11 cellular contexts compared by ENCODE assay signal in the genomic region with DNA sequence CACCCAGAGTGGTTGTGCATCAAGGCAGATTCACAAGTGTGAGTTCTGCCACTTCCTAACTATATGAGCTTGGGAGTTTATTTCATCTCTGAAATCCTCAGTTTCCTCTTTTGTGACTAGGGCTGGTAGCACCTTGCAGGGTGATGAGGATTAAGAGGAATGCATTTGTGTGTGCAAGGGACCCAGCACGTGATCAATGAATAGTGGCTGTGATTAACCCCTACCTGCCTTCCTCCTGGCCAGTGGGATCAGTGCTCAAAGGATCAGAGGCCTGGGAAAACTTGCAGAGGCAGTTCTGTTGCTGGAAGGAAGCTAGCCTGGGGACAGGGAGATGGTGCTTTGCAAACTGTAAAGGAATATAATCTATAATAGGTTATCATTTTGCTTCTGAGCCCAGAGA. TPM values are rescaled to one million over a fixed set of nuclear protein-coding genes. Genes with fewer than 3 reads are reported as not detected.
A peak's percentile ranks its signal among the peaks of the same experiment; 100 is the strongest.
DNase-seq lines count a peak whose midpoint lies in the region; ATAC-seq and TF ChIP-seq lines count a peak whose summit lies in the region.
"Had no signal": no experiment of that assay in that cellular context is flagged by ENCODE, and none has a peak within 500 bp of the region (broad histone marks: within the 10 kb centered on the region; RNA-seq: fewer than 3 reads in every experiment).

No MANE protein-coding gene starts in this region.

- 55 to 61% methylated on average over 1 of the region's 1 CpG for WGBS in heart right ventricle, 2 donors

- H3K79me2 ChIP-seq in fibroblast of lung (ENCODE audit: control insufficient read depth, insufficient read depth, low read length) = peaks cover 85% of the 10 kb centered on the region

- peak overlapping the region; percentile 15 for H3K4me2 ChIP-seq in fibroblast of lung (ENCODE audit: extremely low read depth, insufficient read depth, low read length)

- peaks cover 4% of the 10 kb centered on the region for H3K36me3 Mint-ChIP-seq in nephron progenitor cell (ENCODE audit: low read depth)
- no peaks in the 10 kb centered on the region for H3K36me3 Mint-ChIP-seq in CD4-positive, alpha-beta memory T cell

- peaks cover 7% of the 10 kb centered on the region for H3K27me3 Mint-ChIP-seq in nephron progenitor cell (ENCODE audit: low read depth, poor library complexity)
- no peaks in the 10 kb centered on the region for H3K27me3 Mint-ChIP-seq in CD4-positive, alpha-beta memory T cell

- peak overlapping the region; percentile 97 for H3K27ac Mint-ChIP-seq in nephron progenitor cell
- H3K27ac Mint-ChIP-seq in CD4-positive, alpha-beta memory T cell = no peak overlapping the region

- H3K9me3 Mint-ChIP-seq in nephron progenitor cell = no peaks in the 10 kb centered on the region
- H3K9me3 Mint-ChIP-seq in CD4-positive, alpha-beta memory T cell = no peaks in the 10 kb centered on the region

- H3K9me3 ChIP-seq in heart right ventricle (no peaks in the 10 kb centered on the region), fibroblast of lung (ENCODE audit: control insufficient read depth, insufficient read depth, low read depth, low read length) (no peaks in the 10 kb centered on the region), uterus (no peaks in the 10 kb centered on the region)
- H3K9me3 ChIP-seq in CD4-positive, alpha-beta memory T cell (ENCODE audit: control insufficient read depth in 1 of 2, low read length in 2 of 2) = no peaks in the 10 kb centered on the region

- H3K27ac ChIP-seq in heart right ventricle (peak overlapping the region; percentile 75 to 97 (median 94)), fibroblast of lung (ENCODE audit: insufficient read depth, low read length) (peak overlapping the region; percentile 46), uterus (peak overlapping the region; percentile 91 to 97)
- no peak overlapping the region for H3K27ac ChIP-seq in CD4-positive, alpha-beta memory T cell (ENCODE audit: low read depth, low read length)

- H3K4me1 ChIP-seq in heart right ventricle (peaks cover 15 to 100% (median 83%) of the 10 kb centered on the region in 9 donors), fibroblast of lung (ENCODE audit: control insufficient read depth, extremely low read depth, insufficient read depth, low read length) (peaks cover 73% of the 10 kb centered on the region), uterus (peaks cover 14 to 33% of the 10 kb centered on the region in 2 donors)
- peaks cover 8% of the 10 kb centered on the region for H3K4me1 ChIP-seq in CD4-positive, alpha-beta memory T cell (ENCODE audit: insufficient read depth, low read length)

- H3K36me3 ChIP-seq in heart right ventricle = peaks cover 0 to 10% (median 0%) of the 10 kb centered on the region in 9 donors
- H3K36me3 ChIP-seq in fibroblast of lung (ENCODE audit: control insufficient read depth, insufficient read depth, low read length) = peaks cover 14% of the 10 kb centered on the region
- no peaks in the 10 kb centered on the region for H3K36me3 ChIP-seq in uterus
- H3K36me3 ChIP-seq in CD4-positive, alpha-beta memory T cell (ENCODE audit: insufficient read depth, low read length) = no peaks in the 10 kb centered on the region

- no peak overlapping the region for H2AFZ ChIP-seq in fibroblast of lung (ENCODE audit: low read length)

- POLR2A ChIA-PET in CD4-positive, alpha-beta memory T cell (lab: Charles Lee; ENCODE audit: partially characterized antibody) = no interaction called here

- H3K4me3 Mint-ChIP-seq in nephron progenitor cell = peak overlapping the region; percentile 76
- H3K4me3 Mint-ChIP-seq in CD4-positive, alpha-beta memory T cell = no peak overlapping the region

- intact Hi-C loops in heart right ventricle (cut with DNase I) (no loop called here), cardiac septum (cut with DNase I) (no loop called here), uterus (cut with DNase I; ENCODE audit: low total_unique reads) (no loop called here)
- intact Hi-C loops in CD4-positive, alpha-beta memory T cell (cut with micrococcal nuclease) = no loop called here

- H3K4me1 Mint-ChIP-seq in nephron progenitor cell = peaks cover 100% of the 10 kb centered on the region
- peaks cover 0 to 17% (median 4%) of the 10 kb centered on the region in 4 donors for H3K4me1 Mint-ChIP-seq in CD4-positive, alpha-beta memory T cell

- DNase-seq in heart right ventricle (no peak), cardiac septum (ENCODE audit: low spot score) (no peak), fibroblast of lung (ENCODE audit: low read depth in 2 of 2) (peak in 1 of 2 donors; percentile 8), nephron progenitor cell (no peak), uterus (no peak), germinal center (ENCODE audit: low spot score) (no peak)
- no peak for DNase-seq in central memory CD4-positive, alpha-beta T cell
- DNase-seq in CD4-positive, alpha-beta memory T cell = no peak
- DNase-seq: amniotic stem cell, NCI-H187 treated with DMSO at 0.1 percent for 48 hours had no signal

- TF ChIP-seq CTCF in heart right ventricle (IDR thresholded peaks at IDR 0.05) = no peak
- no peak for TF ChIP-seq CTCF in fibroblast of lung (conservative IDR thresholded peaks at IDR 0.05 in 1 of 2, IDR thresholded peaks at IDR 0.05 in 1 of 2; ENCODE audit: low read depth in 1 of 2, low read length in 2 of 2)
- TF ChIP-seq CTCF in nephron progenitor cell (IDR thresholded peaks at IDR 0.05) = no peak
- no peak for TF ChIP-seq CTCF in uterus (IDR thresholded peaks at IDR 0.05)

- peak overlapping the region in 1 of 10 donors; percentile 30 for H3K4me3 ChIP-seq in heart right ventricle
- no peak overlapping the region for H3K4me3 ChIP-seq in fibroblast of lung (replicated peaks in 1 of 4; ENCODE audit: control extremely low read depth in 1 of 4, insufficient read depth in 1 of 4, low read depth in 3 of 4, low read length in 4 of 4)
- H3K4me3 ChIP-seq in uterus = no peak overlapping the region
- H3K4me3 ChIP-seq in CD4-positive, alpha-beta memory T cell (ENCODE audit: low read length in 2 of 2) = no peak overlapping the region

- H4K20me1 ChIP-seq in fibroblast of lung (ENCODE audit: control insufficient read depth, extremely low read depth, insufficient read depth, low read length) = no peaks in the 10 kb centered on the region

- no peak for TF ChIP-seq POLR2A in uterus (IDR thresholded peaks at IDR 0.05)

- CTCF ChIA-PET in CD4-positive, alpha-beta memory T cell (lab: Charles Lee; ENCODE audit: partially characterized antibody) = interaction anchor here (1.0 kb wide), 1 partner anchor 95 kb away, joined by 4 read pairs; no protein-coding TSS in a partner anchor

- H3K9ac ChIP-seq in fibroblast of lung (ENCODE audit: insufficient read depth, low read length) = no peak overlapping the region

- no peak for ATAC-seq in heart right ventricle

- H3K27me3 ChIP-seq in heart right ventricle = no peaks in the 10 kb centered on the region
- no peaks in the 10 kb centered on the region for H3K27me3 ChIP-seq in fibroblast of lung (ENCODE audit: control insufficient read depth, insufficient read depth, low read length)
- no peaks in the 10 kb centered on the region for H3K27me3 ChIP-seq in uterus
- no peaks in the 10 kb centered on the region for H3K27me3 ChIP-seq in CD4-positive, alpha-beta memory T cell (ENCODE audit: insufficient read depth, low read length)

RNA-seq across cellular contexts. Expression of a gene that starts 7.3 kb away (rescaled TPM):
- total RNA-seq in heart right ventricle = 100 to 1,000 TPM in 5 of 10 donors, 10 to 100 TPM in 5; 66.9 to 161 (median 102) TPM
- polyA plus RNA-seq in heart right ventricle = 10 to 100 TPM; 48.4 to 64.5 TPM
- 100 TPM for total RNA-seq in cardiac septum
- 142 and 175 TPM in 2 replicates for total RNA-seq in fibroblast of lung
- polyA plus RNA-seq in fibroblast of lung = 226 and 312 TPM in 2 replicates
- 220 and 326 TPM in 2 replicates for polyA plus RNA-seq in fibroblast of lung (2012)
- polyA minus RNA-seq in fibroblast of lung (ENCODE audit: low replicate concordance) = 291 and 339 TPM in 2 replicates
- total RNA-seq in uterus = 10 to 100 TPM in 3 of 4 donors, 1 to 10 TPM in 1; 7.9 to 77.9 (median 48.4) TPM
- 1 to 10 TPM; 3.8 to 3.9 TPM for total RNA-seq in CD4-positive, alpha-beta memory T cell
- 1 to 10 TPM; 1.2 to 2.3 TPM for polyA plus RNA-seq in CD4-positive, alpha-beta memory T cell

RNA-seq across cellular contexts. Expression of a gene that starts 22.0 kb away (rescaled TPM):
- total RNA-seq in heart right ventricle (10 to 100 TPM; 13.9 to 27.9 (median 18.2) TPM), cardiac septum (17.4 TPM), fibroblast of lung (20.0 and 20.5 TPM in 2 replicates), uterus (10 to 100 TPM; 19.0 to 35.6 (median 25.0) TPM)
- polyA plus RNA-seq in heart right ventricle (10 to 100 TPM; 11.7 to 34.5 TPM), fibroblast of lung (21.9 and 23.4 TPM in 2 replicates)
- 17.7 and 18.4 TPM in 2 replicates for polyA plus RNA-seq in fibroblast of lung (2012)
- 77.0 and 135 TPM in 2 replicates for polyA minus RNA-seq in fibroblast of lung (ENCODE audit: low replicate concordance)
- total RNA-seq in CD4-positive, alpha-beta memory T cell = 10 to 100 TPM; 56.4 to 56.6 TPM
- polyA plus RNA-seq in CD4-positive, alpha-beta memory T cell = 10 to 100 TPM; 24.7 to 30.2 TPM

RNA-seq across cellular contexts. Expression of a gene that starts 32.9 kb away (rescaled TPM):
- total RNA-seq in heart right ventricle (under 1 TPM in 2 of 10 donors, not detected in 8; 0.24 to 0.28 TPM), cardiac septum (not detected), fibroblast of lung (under 0.01 TPM in 2 replicates), uterus (1 to 10 TPM in 1 of 4 donors, not detected in 3; 5.6 TPM)
- polyA plus RNA-seq in heart right ventricle (under 1 TPM in 1 of 2 donors, not detected in 1; 0.06 TPM), fibroblast of lung (0.02 and 0.06 TPM in 2 replicates)
- not detected in 2 replicates for polyA plus RNA-seq in fibroblast of lung (2012)
- not detected in 2 replicates for polyA minus RNA-seq in fibroblast of lung (ENCODE audit: low replicate concordance)
- not detected for total RNA-seq in CD4-positive, alpha-beta memory T cell
- polyA plus RNA-seq in CD4-positive, alpha-beta memory T cell = not detected
- total RNA-seq: kidney epithelial cell had no signal

RNA-seq across cellular contexts. Expression of a gene that starts 34.3 kb away (rescaled TPM):
- total RNA-seq in heart right ventricle = not detected
- under 1 TPM in 1 of 2 donors, not detected in 1; 0.06 TPM for polyA plus RNA-seq in heart right ventricle
- total RNA-seq in cardiac septum = not detected
- not detected in 2 replicates for total RNA-seq in fibroblast of lung
- polyA plus RNA-seq in fibroblast of lung = not detected in 2 replicates
- not detected in 2 replicates for polyA plus RNA-seq in fibroblast of lung (2012)
- not detected in 2 replicates for polyA minus RNA-seq in fibroblast of lung (ENCODE audit: low replicate concordance)
- not detected for total RNA-seq in uterus
- total RNA-seq in CD4-positive, alpha-beta memory T cell = not detected
- polyA plus RNA-seq in CD4-positive, alpha-beta memory T cell = not detected
- total RNA-seq: kidney epithelial cell had no signal

RNA-seq across cellular contexts. Expression of a gene that starts 37.2 kb away (rescaled TPM):
- total RNA-seq in heart right ventricle (1 to 10 TPM in 8 of 10 donors, under 1 TPM in 2; 0.59 to 2.4 (median 1.3) TPM), cardiac septum (2.2 TPM), fibroblast of lung (under 0.01 TPM in 1 of 2 replicates, not detected in the other), uterus (1 to 10 TPM in 1 of 4 donors, not detected in 3; 1.9 TPM)
- polyA plus RNA-seq in heart right ventricle (1 to 10 TPM in 1 of 2 donors, under 1 TPM in 1; 0.43 to 1.1 TPM), fibroblast of lung (0.14 TPM in 1 of 2 replicates, not detected in the other)
- polyA plus RNA-seq in fibroblast of lung (2012) = 0.25 and 0.83 TPM in 2 replicates
- 0.16 TPM in 1 of 2 replicates, not detected in the other for polyA minus RNA-seq in fibroblast of lung (ENCODE audit: low replicate concordance)
- total RNA-seq in CD4-positive, alpha-beta memory T cell = under 1 TPM in 1 of 2 experiments, not detected in 1; 0.36 TPM
- polyA plus RNA-seq in CD4-positive, alpha-beta memory T cell = under 1 TPM; 0.11 to 0.24 TPM
- total RNA-seq: kidney epithelial cell had no signal
